In the genomic region with DNA sequence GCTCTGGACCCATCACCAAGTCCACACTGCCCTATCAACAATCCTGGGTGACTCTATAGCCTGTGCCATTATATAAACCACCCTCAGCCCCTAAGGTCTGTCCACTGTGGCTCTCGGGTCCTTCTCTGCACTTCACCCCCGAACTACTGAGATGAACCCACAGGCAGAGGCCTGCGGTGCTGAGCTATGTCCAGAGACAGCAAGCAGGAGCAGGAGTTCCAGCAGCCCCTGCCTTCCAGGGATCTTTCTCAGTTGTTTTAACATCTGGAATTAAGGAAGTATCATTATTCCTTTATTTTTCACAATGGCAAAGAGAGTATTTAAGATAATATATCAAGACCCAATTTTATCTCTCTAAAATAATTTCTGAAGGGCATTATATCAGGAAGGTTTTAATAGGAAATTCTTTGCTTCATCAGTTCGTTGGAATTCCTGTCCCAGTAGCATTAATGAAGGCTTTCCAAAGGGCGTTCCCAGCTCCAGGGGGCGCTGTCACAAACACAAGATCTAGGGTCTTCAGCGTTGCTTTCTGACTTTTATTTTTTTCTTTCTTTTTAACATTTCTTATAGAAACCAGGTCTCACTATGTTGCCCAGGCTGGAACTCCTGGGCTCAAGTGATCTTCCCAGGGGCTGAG, we compare ENCODE assay signal across 8 cellular contexts. TPM values are rescaled to one million over a fixed set of nuclear protein-coding genes. Genes with fewer than 3 reads are reported as not detected.
DNase-seq lines count a peak whose midpoint lies in the region; ATAC-seq and TF ChIP-seq lines count a peak whose summit lies in the region.

No MANE protein-coding gene starts in this region.

- H3K4me1 ChIP-seq in HUES48 (ENCODE audit: control insufficient read depth, insufficient read depth, low read length) (peaks cover 26% of the 10 kb centered on the region), upper lobe of left lung (peaks cover 13 to 37% (median 31%) of the 10 kb centered on the region in 4 donors)

- TF ChIP-seq CTCF in mesothelial cell of epicardium (IDR thresholded peaks at IDR 0.05; ENCODE audit: unreplicated experiment) (peak; percentile 82), upper lobe of left lung (IDR thresholded peaks at IDR 0.05) (peak in 3 of 6 experiments; percentile 19 to 36 (median 29)), omental fat pad (IDR thresholded peaks at IDR 0.05) (no peak)

- H3K27me3 ChIP-seq in HUES48 (ENCODE audit: control insufficient read depth, insufficient read depth, low read length) (no peaks in the 10 kb centered on the region), upper lobe of left lung (no peaks in the 10 kb centered on the region)

- peak; percentile 24 for DNase-seq in CD1c-positive myeloid dendritic cell (ENCODE audit: extremely low spot score)
- peak; percentile 58 for DNase-seq in dedifferentiated amniotic fluid mesenchymal stem cell (ENCODE audit: extremely low spot score)
- DNase-seq in mesothelial cell of epicardium (ENCODE audit: low spot score in 2 of 2, unreplicated experiment in 2 of 2): peak in 1 of 2 experiments; percentile 77
- DNase-seq in upper lobe of left lung: no peak
- no peak for DNase-seq in NCI-H1417 treated with DMSO at 0.1 percent for 48 hours (lab: John Stamatoyannopoulos, UW)
- no peak for DNase-seq in omental fat pad (ENCODE audit: low spot score)

- peaks cover 14% of the 10 kb centered on the region for H3K4me1 Mint-ChIP-seq in mesothelial cell of epicardium

- no peak for TF ChIP-seq POLR2A in upper lobe of left lung (IDR thresholded peaks at IDR 0.05)

- H3K4me3 ChIP-seq in HUES48 (ENCODE audit: low read depth, low read length) (no peak overlapping the region), upper lobe of left lung (no peak overlapping the region)

- H3K9me3 Mint-ChIP-seq in mesothelial cell of epicardium: no peaks in the 10 kb centered on the region

- no peak overlapping the region for H3K4me3 Mint-ChIP-seq in mesothelial cell of epicardium

- H3K27ac ChIP-seq in HUES48 (ENCODE audit: low read depth, low read length) (peak overlapping the region; percentile 82), upper lobe of left lung (no peak overlapping the region)

- no peak for ATAC-seq in GM19397 (IDR thresholded peaks at IDR 0.05; ENCODE audit: unreplicated experiment)
- ATAC-seq in upper lobe of left lung (ENCODE audit: low FRiP score in 2 of 2): no peak
- no peak for ATAC-seq in omental fat pad (ENCODE audit: low FRiP score)

- H3K9me3 ChIP-seq in HUES48 (ENCODE audit: control insufficient read depth, insufficient read depth, low read length) (no peaks in the 10 kb centered on the region), upper lobe of left lung (peaks cover 0 to 8% (median 0%) of the 10 kb centered on the region in 4 donors)

- H3K9ac ChIP-seq in HUES48 (ENCODE audit: low read depth, low read length): no peak overlapping the region

- H3K36me3 ChIP-seq in HUES48 (ENCODE audit: control insufficient read depth, insufficient read depth, low read length) (peaks cover 29% of the 10 kb centered on the region), upper lobe of left lung (peaks cover 0 to 52% (median 21%) of the 10 kb centered on the region in 4 donors)

- H3K27me3 Mint-ChIP-seq in mesothelial cell of epicardium (ENCODE audit: low read depth): no peaks in the 10 kb centered on the region

- peak overlapping the region; percentile 93 for H3K27ac Mint-ChIP-seq in mesothelial cell of epicardium

- H3K36me3 Mint-ChIP-seq in mesothelial cell of epicardium: peaks cover 27% of the 10 kb centered on the region

- no peak for TF ChIP-seq EP300 in upper lobe of left lung (IDR thresholded peaks at IDR 0.05)

- 60 to 63% methylated on average over 7 of the region's 7 CpGs for WGBS in upper lobe of left lung, 2 donors

RNA-seq across cellular contexts. Expression of a gene that starts 27.3 kb away (rescaled TPM):
- total RNA-seq in mesothelial cell of epicardium (211 to 212 TPM (median 211 TPM) in 3 replicates), upper lobe of left lung (100 to 1,000 TPM; 143 to 256 (median 172) TPM), omental fat pad (100 to 1,000 TPM in 1 of 4 donors, 10 to 100 TPM in 3; 67.9 to 142 (median 87.2) TPM)

RNA-seq across cellular contexts. Expression of a gene that starts 45.0 kb away (rescaled TPM):
- total RNA-seq in mesothelial cell of epicardium (not detected in 3 replicates), upper lobe of left lung (not detected), omental fat pad (not detected)

Comparison
In these comparisons a context has a peak if more than half of its experiments do, and no peak if none do; other contexts are left out.
1. DNase-seq: peak in CD1c-positive myeloid dendritic cell (single experiment) and dedifferentiated amniotic fluid mesenchymal stem cell (single experiment); none in upper lobe of left lung (0 of 2), NCI-H1417 treated with DMSO at 0.1 percent for 48 hours (single experiment) and omental fat pad (single experiment).